Comparison of ENCODE assay signal across 27 cellular contexts in the genomic region with DNA sequence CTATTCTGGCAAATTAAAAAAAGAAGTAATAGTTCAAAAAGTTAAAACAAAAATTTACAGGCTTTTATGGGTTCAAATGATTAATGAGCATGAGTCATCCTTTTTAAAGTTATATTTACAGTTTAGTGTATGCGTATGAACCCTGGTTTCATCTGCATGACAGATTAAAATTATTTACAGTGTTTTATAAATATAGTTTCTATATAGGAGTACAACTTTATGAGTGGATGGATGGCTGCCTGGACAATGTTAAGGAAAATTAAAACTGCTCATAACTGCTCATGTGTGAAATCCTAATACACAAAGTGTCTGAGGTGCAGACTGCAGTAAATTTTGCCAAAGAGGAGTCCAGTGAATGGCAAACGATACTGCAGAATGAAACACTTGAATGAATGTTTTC.
"Had no signal": no experiment of that assay in that cellular context is flagged by ENCODE, and none has a peak within 500 bp of the region (broad histone marks: within the 10 kb centered on the region; RNA-seq: fewer than 3 reads in every experiment).

No MANE protein-coding gene starts in this region.

- H3K4me1 ChIP-seq: Peyer's patch, SJSA1 had no signal

- H3K4me2 ChIP-seq: SK-N-SH had no signal

- H3K27ac ChIP-seq: Peyer's patch, SJSA1 had no signal

- H3K27me3 ChIP-seq: MG63, Peyer's patch, SJSA1 had no signal

- H3K9me3 ChIP-seq: MG63, Peyer's patch, SJSA1, SK-N-SH had no signal

- DNase-seq: Kasumi-1, KG1, MG63, NCI-H1048, NCI-H1105, NCI-H1417 treated with DMSO at 0.1 percent for 48 hours, NCI-H1436 treated with DMSO at 0.1 percent for 48 hours, NCI-H1694 treated with DMSO at 0.1 percent for 48 hours, NCI-H187 treated with DMSO at 0.1 percent for 48 hours, NCI-H2029, NCI-H2081, NCI-H226, NCI-H446 treated with DMSO at 0.1 percent for 48 hours, NCI-H510A, NCI-H524, NCI-H526, NCI-H69, NCI-H748 treated with DMSO at 0.1 percent for 48 hours, NCI-H82, Peyer's patch, Right ventricle myocardium superior, RPMI8226, SHP77 treated with DMSO at 0.1 percent for 48 hours, SK-N-SH, SW 1271, T-helper 1 cell had no signal

- H3K9ac ChIP-seq: SK-N-SH had no signal

- H3K36me3 ChIP-seq: MG63, Peyer's patch, SJSA1 had no signal

- H3K4me3 ChIP-seq: MG63, Peyer's patch, SJSA1 had no signal
